Comparison of ENCODE assay signal across 8 cellular contexts in genomic region chr7:134420509-134421125, GRCh38. TPM values are rescaled to one million over a fixed set of nuclear protein-coding genes. Genes with fewer than 3 reads are reported as not detected.
A peak's percentile ranks its signal among the peaks of the same experiment; 100 is the strongest.
DNase-seq lines count a peak whose midpoint lies in the region; ATAC-seq and TF ChIP-seq lines count a peak whose summit lies in the region.

No MANE protein-coding gene starts in this region.

- H2AFZ ChIP-seq in OCI-LY1 (ENCODE audit: low read length): no peak overlapping the region

- H3K27me3 Mint-ChIP-seq in CD4-positive, alpha-beta T cell: no peaks in the 10 kb centered on the region

- peak; percentile 64 for DNase-seq in BE2C
- peak; percentile 78 for DNase-seq in epithelial cell of esophagus (ENCODE audit: low read depth)
- DNase-seq in mucosa of gallbladder (ENCODE audit: low spot score): peak; percentile 68
- DNase-seq in CD4-positive, alpha-beta T cell: no peak

- H3K27ac Mint-ChIP-seq in CD4-positive, alpha-beta T cell: no peak overlapping the region

- no peaks in the 10 kb centered on the region for H4K20me1 ChIP-seq in OCI-LY1 (ENCODE audit: insufficient read depth, low read length)

- ATAC-seq in CD4-positive, alpha-beta T cell (ENCODE audit: poor library complexity): no peak
- ATAC-seq in HG02981 (IDR thresholded peaks at IDR 0.05; ENCODE audit: unreplicated experiment) (no peak), HG03095 (IDR thresholded peaks at IDR 0.05; ENCODE audit: unreplicated experiment) (no peak)

- H3K27ac ChIP-seq in HEK293 (ENCODE audit: extremely low read depth, low read depth, low read length): no peak overlapping the region
- no peak overlapping the region for H3K27ac ChIP-seq in OCI-LY1 (ENCODE audit: low read depth, low read length, poor library complexity, severe bottlenecking)
- H3K27ac ChIP-seq in CD4-positive, alpha-beta T cell (ENCODE audit: low read depth, low read length): no peak overlapping the region

- POLR2A ChIA-PET in HEK293 (lab: Yijun Ruan, JAX): no interaction called here
- POLR2A ChIA-PET in CD4-positive, alpha-beta T cell (lab: Charles Lee): no interaction called here

- H3K4me1 ChIP-seq in BE2C (peaks cover 7% of the 10 kb centered on the region), HEK293 (ENCODE audit: control insufficient read depth, insufficient read depth, low read length) (no peaks in the 10 kb centered on the region), OCI-LY1 (ENCODE audit: insufficient read depth, low read length, severe bottlenecking) (no peaks in the 10 kb centered on the region)

- CTCF ChIA-PET in HEK293 (lab: Yijun Ruan, JAX): interaction anchor here (0.6 to 3.3 kb wide), 23 partner anchors 9 to 1719 kb away, joined by 3 to 17 read pairs (median 3); partner anchors contain the start of gene SLC35B4
- CTCF ChIA-PET in CD4-positive, alpha-beta T cell (lab: Charles Lee): interaction anchor here (0.5 kb wide), 1 partner anchor 542 kb away, joined by 3 read pairs; no protein-coding TSS in a partner anchor

- H3K36me3 Mint-ChIP-seq in CD4-positive, alpha-beta T cell (ENCODE audit: low read depth): no peaks in the 10 kb centered on the region

- no peaks in the 10 kb centered on the region for H3F3A ChIP-seq in OCI-LY1 (ENCODE audit: insufficient read depth, low read length)

- H3K4me3 ChIP-seq in BE2C (ENCODE audit: low read depth, low read length) (no peak overlapping the region), HEK293 (ENCODE audit: low read depth, low read length) (no peak overlapping the region), OCI-LY1 (ENCODE audit: low read depth, low read length, poor library complexity, severe bottlenecking) (no peak overlapping the region), epithelial cell of esophagus (ENCODE audit: low read length) (no peak overlapping the region)

- no peaks in the 10 kb centered on the region for H3K79me2 ChIP-seq in OCI-LY1 (ENCODE audit: insufficient read depth, low read length)

- H3K4me2 ChIP-seq in OCI-LY1 (ENCODE audit: low read length): no peak overlapping the region

- intact Hi-C loops in CD4-positive, alpha-beta T cell (cut with DNase I, micrococcal nuclease): no loop called here

- H3K36me3 ChIP-seq in BE2C: no peaks in the 10 kb centered on the region
- H3K36me3 ChIP-seq in HEK293 (ENCODE audit: control insufficient read depth in 2 of 2, insufficient read depth in 1 of 2, low read length in 2 of 2): no peaks in the 10 kb centered on the region
- H3K36me3 ChIP-seq in OCI-LY1 (ENCODE audit: insufficient read depth, low read length): no peaks in the 10 kb centered on the region

- H3K4me1 Mint-ChIP-seq in CD4-positive, alpha-beta T cell (ENCODE audit: low read depth): no peaks in the 10 kb centered on the region

- H3K4me3 Mint-ChIP-seq in CD4-positive, alpha-beta T cell: no peak overlapping the region

- H3K9me3 ChIP-seq in BE2C: no peaks in the 10 kb centered on the region
- no peaks in the 10 kb centered on the region for H3K9me3 ChIP-seq in HEK293 (ENCODE audit: control insufficient read depth, insufficient read depth, low read depth, low read length)
- no peaks in the 10 kb centered on the region for H3K9me3 ChIP-seq in OCI-LY1 (ENCODE audit: low read length)
- H3K9me3 ChIP-seq in CD4-positive, alpha-beta T cell (ENCODE audit: control insufficient read depth, low read length): no peaks in the 10 kb centered on the region

- no peak overlapping the region for H3K9ac ChIP-seq in OCI-LY1 (ENCODE audit: low read length)

- no peaks in the 10 kb centered on the region for H3K9me3 Mint-ChIP-seq in CD4-positive, alpha-beta T cell

- TF ChIP-seq CTCF in BE2C (IDR thresholded peaks at IDR 0.05; ENCODE audit: low read depth, low read length) (peak; percentile 82), HEK293 (tag by site-specific recombination; IDR thresholded peaks at IDR 0.05) (peak; percentile 54; the same call in 1 of the 2 replicates), OCI-LY1 (IDR thresholded peaks at IDR 0.05; ENCODE audit: low read length) (peak; percentile 85), epithelial cell of esophagus (IDR thresholded peaks at IDR 0.05; ENCODE audit: insufficient read depth, low read depth, low read length, missing control alignments) (peak; percentile 79)
- TF ChIP-seq CTCF in CD4-positive, alpha-beta T cell (IDR thresholded peaks at IDR 0.05): no peak

- H3K27me3 ChIP-seq in BE2C: no peaks in the 10 kb centered on the region
- no peaks in the 10 kb centered on the region for H3K27me3 ChIP-seq in OCI-LY1 (ENCODE audit: insufficient read depth, low read length)
- H3K27me3 ChIP-seq in CD4-positive, alpha-beta T cell (ENCODE audit: control insufficient read depth, insufficient read depth, low read length): no peaks in the 10 kb centered on the region

- no peaks in the 10 kb centered on the region for H3K9me2 ChIP-seq in OCI-LY1 (ENCODE audit: low read depth, low read length)

TF ChIP-seq in HEK293, 187 proteins besides CTCF, POLR2A, EP300 and RAD21:
- TF ChIP-seq ZNF830 (tag by site-specific recombination; IDR thresholded peaks at IDR 0.05; ENCODE audit: low read depth) (no peak), ZNF184 (tag by site-specific recombination; IDR thresholded peaks at IDR 0.05) (no peak), ZNF426 (tag by site-specific recombination; IDR thresholded peaks at IDR 0.05) (no peak), ZNF639 (tag by site-specific recombination; IDR thresholded peaks at IDR 0.05) (no peak), ZNF2 (tag by site-specific recombination; IDR thresholded peaks at IDR 0.05) (0 out of 2 replicates have a peak, but pooled peaks have one; percentile 30), ZNF324 (tag by site-specific recombination; IDR thresholded peaks at IDR 0.05) (no peak), ZNF571 (tag by site-specific recombination; IDR thresholded peaks at IDR 0.05) (no peak), ZNF654 (tag by site-specific recombination; IDR thresholded peaks at IDR 0.05; ENCODE audit: low read depth) (peak; percentile 94), YY1 (tag by site-specific recombination; IDR thresholded peaks at IDR 0.05) (no peak)
TF ChIP-seq in HEK293: peak in this region for 2.

RNA-seq across cellular contexts. Expression of gene AKR1B1, which starts 38.3 kb away (rescaled TPM):
- 436 TPM for polyA plus RNA-seq in BE2C (2012; ENCODE audit: insufficient read depth, insufficient read length, low read depth)
- 68.7 TPM for total RNA-seq in mucosa of gallbladder
- total RNA-seq in CD4-positive, alpha-beta T cell: 10 to 100 TPM; 60.6 to 65.5 TPM

Comparison
In these comparisons a context has a peak if more than half of its experiments do, and no peak if none do; other contexts are left out.
1. DNase-seq: peak in BE2C (single experiment), epithelial cell of esophagus (single experiment) and mucosa of gallbladder (single experiment); none in CD4-positive, alpha-beta T cell (0 of 10).